Comparison of ENCODE assay signal across 16 cellular contexts in genomic region chr4:101993841-101994221, GRCh38.
A peak's percentile ranks its signal among the peaks of the same experiment; 100 is the strongest.
DNase-seq lines count a peak whose midpoint lies in the region; ATAC-seq lines count a peak whose summit lies in the region.
"Had no signal": no experiment of that assay in that cellular context is flagged by ENCODE, and none has a peak within 500 bp of the region (broad histone marks: within the 10 kb centered on the region; RNA-seq: fewer than 3 reads in every experiment).

No MANE protein-coding gene starts in this region.

- peak overlapping the region; percentile 84 for H3K27ac Mint-ChIP-seq in stimulated activated memory B cell treated with anti-CD40 and anti-IgM and Interleukin-4, amounts not matched to agents 10 μg/mL and 1 μg/mL and 100 μg/mL, for 72 hours

- DNase-seq in SK-N-MC (ENCODE audit: low read depth, low spot score) (no peak), left cardiac atrium (no peak), SHP77 treated with DMSO at 0.1 percent for 48 hours (lab: John Stamatoyannopoulos, UW) (no peak)
- DNase-seq: COR-L47, EL, KG1, NCI-H1048, NCI-H146, NCI-H2081, NCI-H510A, NCI-H82, PC-9 had no signal

- H3K9me3 ChIP-seq in BLaER1: peaks cover 12% of the 10 kb centered on the region
- no peaks in the 10 kb centered on the region for H3K9me3 ChIP-seq in SK-N-MC (ENCODE audit: low read depth, low read length)

- H3K4me2 ChIP-seq in BLaER1: peak overlapping the region; percentile 49; the same call in 1 of the 2 replicates
- H3K4me2 ChIP-seq: PC-9 had no signal

- H3K4me3 ChIP-seq in BLaER1 (no peak overlapping the region), SK-N-MC (peak overlapping the region; percentile 48)
- H3K4me3 ChIP-seq: PC-9 had no signal

- ATAC-seq in left cardiac atrium: peak; percentile 61 to 89
- ATAC-seq in stimulated activated memory B cell treated with anti-CD40 and anti-IgM and Interleukin-4, amounts not matched to agents 10 μg/mL and 1 μg/mL and 100 μg/mL, for 72 hours: no peak
- no peak for ATAC-seq in HG02763 (IDR thresholded peaks at IDR 0.05; ENCODE audit: unreplicated experiment)
- ATAC-seq in HG03139 (IDR thresholded peaks at IDR 0.05; ENCODE audit: unreplicated experiment): no peak

- H3K36me3 ChIP-seq in BLaER1 (no peaks in the 10 kb centered on the region), SK-N-MC (ENCODE audit: insufficient read depth, low read length) (no peaks in the 10 kb centered on the region)

- H3K27ac ChIP-seq in BLaER1: peak overlapping the region; percentile 47; the same call in 1 of the 2 replicates
- H3K27ac ChIP-seq in SK-N-MC: peak overlapping the region; percentile 84
- H3K27ac ChIP-seq: PC-9 had no signal

- no peaks in the 10 kb centered on the region for H4K20me1 ChIP-seq in BLaER1

- peaks cover 45% of the 10 kb centered on the region for H3K36me3 Mint-ChIP-seq in stimulated activated memory B cell treated with anti-CD40 and anti-IgM and Interleukin-4, amounts not matched to agents 10 μg/mL and 1 μg/mL and 100 μg/mL, for 72 hours

- intact Hi-C loops in left cardiac atrium (cut with DNase I): no loop called here

- no peak overlapping the region for H3K4me3 Mint-ChIP-seq in stimulated activated memory B cell treated with anti-CD40 and anti-IgM and Interleukin-4, amounts not matched to agents 10 μg/mL and 1 μg/mL and 100 μg/mL, for 72 hours

- no peak overlapping the region for H3K9ac ChIP-seq in BLaER1
- peak overlapping the region; percentile 33 for H3K9ac ChIP-seq in SK-N-MC (ENCODE audit: insufficient read length)

- no peaks in the 10 kb centered on the region for H3K9me3 Mint-ChIP-seq in stimulated activated memory B cell treated with anti-CD40 and anti-IgM and Interleukin-4, amounts not matched to agents 10 μg/mL and 1 μg/mL and 100 μg/mL, for 72 hours

- H3K27me3 ChIP-seq in BLaER1: no peaks in the 10 kb centered on the region

- peaks cover 84% of the 10 kb centered on the region for H3K4me1 Mint-ChIP-seq in stimulated activated memory B cell treated with anti-CD40 and anti-IgM and Interleukin-4, amounts not matched to agents 10 μg/mL and 1 μg/mL and 100 μg/mL, for 72 hours

- no peaks in the 10 kb centered on the region for H3K27me3 Mint-ChIP-seq in stimulated activated memory B cell treated with anti-CD40 and anti-IgM and Interleukin-4, amounts not matched to agents 10 μg/mL and 1 μg/mL and 100 μg/mL, for 72 hours

- peaks cover 54% of the 10 kb centered on the region for H3K4me1 ChIP-seq in BLaER1

Comparison
In these comparisons a context has a peak if more than half of its experiments do, and no peak if none do; other contexts are left out.
1. ATAC-seq: peak in left cardiac atrium (2 of 2); none in stimulated activated memory B cell treated with anti-CD40 and anti-IgM and Interleukin-4, amounts not matched to agents 10 μg/mL and 1 μg/mL and 100 μg/mL, for 72 hours (single experiment), HG02763 (single experiment) and HG03139 (single experiment).